8 cellular contexts compared by ENCODE assay signal in genomic region chr10:63133056-63133786, GRCh38. TPM values are rescaled to one million over a fixed set of nuclear protein-coding genes. Genes with fewer than 3 reads are reported as not detected.
DNase-seq lines count a peak whose midpoint lies in the region; ATAC-seq and TF ChIP-seq lines count a peak whose summit lies in the region.

Gene NRBF2 (plus strand): TSS chr10:63133328. CDS start chr10:63133471, 143 bp downstream.

- TF ChIP-seq CTCF in Calu3 (IDR thresholded peaks at IDR 0.05; ENCODE audit: unreplicated experiment) (no peak), endodermal cell (conservative IDR thresholded peaks at IDR 0.05) (peak; percentile 49)

- CTCF ChIA-PET in Calu3 (lab: Charles Lee) = interaction anchor here (0.6 to 1.4 kb wide), 5 partner anchors 13 to 498 kb away, joined by 3 to 4 read pairs (median 4); no protein-coding TSS in a partner anchor
- CTCF ChIA-PET in activated CD8-positive, alpha-beta memory T cell treated with anti-CD3 and anti-CD28 coated beads, Interleukin-2, amount 10 ng/mL, durations not matched to agents 7 days and 5 days (lab: Charles Lee) = interaction anchor here (0.7 to 4.1 kb wide), 10 partner anchors 13 to 587 kb away, joined by 3 to 31 read pairs (median 3); no protein-coding TSS in a partner anchor

- peak within 1 kb of the TSS; percentile 83 for H3K27ac ChIP-seq in endodermal cell (ENCODE audit: low read depth, low read length)

- 1 to 3% methylated on average over 8 to 53 of the region's 53 CpGs for WGBS in endodermal cell (ENCODE audit: insufficient coverage in 1 of 2, insufficient read length in 1 of 2), 2 experiments

- H3K36me3 Mint-ChIP-seq in Calu3 (ENCODE audit: insufficient read depth, unreplicated experiment) (peaks cover 25% of the 10 kb centered on the region), endodermal cell (ENCODE audit: low read depth) (peaks cover 10% of the 10 kb centered on the region)
- H3K36me3 Mint-ChIP-seq in activated CD8-positive, alpha-beta memory T cell treated with anti-CD3 and anti-CD28 coated beads, Interleukin-2, amount 10 ng/mL, durations not matched to agents 7 days and 5 days = peaks cover 17% of the 10 kb centered on the region

- H3K9me3 Mint-ChIP-seq in Calu3 (ENCODE audit: low read depth, unreplicated experiment) (peaks cover 8% of the 10 kb centered on the region), endodermal cell (peaks cover 12% of the 10 kb centered on the region)
- no peaks in the 10 kb centered on the region for H3K9me3 Mint-ChIP-seq in activated CD8-positive, alpha-beta memory T cell treated with anti-CD3 and anti-CD28 coated beads, Interleukin-2, amount 10 ng/mL, durations not matched to agents 7 days and 5 days (ENCODE audit: low read depth)

- H3K4me1 Mint-ChIP-seq in Calu3 (ENCODE audit: low read depth, unreplicated experiment) = no peaks in the 10 kb centered on the region
- peaks cover 39% of the 10 kb centered on the region for H3K4me1 Mint-ChIP-seq in activated CD8-positive, alpha-beta memory T cell treated with anti-CD3 and anti-CD28 coated beads, Interleukin-2, amount 10 ng/mL, durations not matched to agents 7 days and 5 days
- peaks cover 10% of the 10 kb centered on the region for H3K4me1 Mint-ChIP-seq in endodermal cell

- H3K36me3 ChIP-seq in endodermal cell (ENCODE audit: control insufficient read depth, insufficient read depth, low read length) = peaks cover 4% of the 10 kb centered on the region

- ATAC-seq in GM21381 (IDR thresholded peaks at IDR 0.05; ENCODE audit: unreplicated experiment) = peak; percentile 97
- peak; percentile 93 for ATAC-seq in activated CD8-positive, alpha-beta memory T cell treated with anti-CD3 and anti-CD28 coated beads, Interleukin-2, amount 10 ng/mL, durations not matched to agents 7 days and 5 days

- peak within 1 kb of the TSS; percentile 84 for H3K4me3 Mint-ChIP-seq in Calu3 (ENCODE audit: low read depth, unreplicated experiment)
- peak within 1 kb of the TSS; percentile 86 for H3K4me3 Mint-ChIP-seq in activated CD8-positive, alpha-beta memory T cell treated with anti-CD3 and anti-CD28 coated beads, Interleukin-2, amount 10 ng/mL, durations not matched to agents 7 days and 5 days
- peak within 1 kb of the TSS; percentile 84 for H3K4me3 Mint-ChIP-seq in endodermal cell

- intact Hi-C loops in Calu3 (cut with micrococcal nuclease; ENCODE audit: unreplicated experiment) = no loop called here

- peak; percentile 99 for DNase-seq in Calu3
- peak; percentile 36 to 97 (median 92) for DNase-seq in HUDEP-2 (lab: John Stamatoyannopoulos, UW; ENCODE audit: unreplicated experiment in 76 of 76)
- peak; percentile 97 for DNase-seq in NOMO-1 treated with dmso at 0.1 percent for 144 hours (lab: John Stamatoyannopoulos, UW; ENCODE audit: unreplicated experiment)
- peak; percentile 98 for DNase-seq in activated CD8-positive, alpha-beta memory T cell treated with anti-CD3 and anti-CD28 coated beads, Interleukin-2, amount 10 ng/mL, durations not matched to agents 7 days and 5 days
- DNase-seq in endodermal cell = peak; percentile 99
- peak; percentile 99 for DNase-seq in mesenteric fat pad (ENCODE audit: low spot score)
- peak; percentile 95 for DNase-seq in stimulated activated CD8-positive, alpha-beta memory T cell treated with anti-CD3 and anti-CD28 coated beads, Interleukin-15, amount 100 ng/mL, for 24 hours (ENCODE audit: low read depth)

- H3K4me3 ChIP-seq in endodermal cell (ENCODE audit: low read length) = peak within 1 kb of the TSS; percentile 98

- peaks cover 9% of the 10 kb centered on the region for H3K9me3 ChIP-seq in endodermal cell (ENCODE audit: control insufficient read depth, low read length)

- no peaks in the 10 kb centered on the region for H3K27me3 Mint-ChIP-seq in Calu3 (ENCODE audit: unreplicated experiment)
- peaks cover 6% of the 10 kb centered on the region for H3K27me3 Mint-ChIP-seq in activated CD8-positive, alpha-beta memory T cell treated with anti-CD3 and anti-CD28 coated beads, Interleukin-2, amount 10 ng/mL, durations not matched to agents 7 days and 5 days
- H3K27me3 Mint-ChIP-seq in endodermal cell (ENCODE audit: insufficient read depth) = peaks cover 5% of the 10 kb centered on the region

- peak within 1 kb of the TSS; percentile 96 for H3K27ac Mint-ChIP-seq in Calu3 (ENCODE audit: unreplicated experiment)
- H3K27ac Mint-ChIP-seq in activated CD8-positive, alpha-beta memory T cell treated with anti-CD3 and anti-CD28 coated beads, Interleukin-2, amount 10 ng/mL, durations not matched to agents 7 days and 5 days = peak within 1 kb of the TSS; percentile 94
- H3K27ac Mint-ChIP-seq in endodermal cell = peak within 1 kb of the TSS; percentile 95

- H3K4me1 ChIP-seq in endodermal cell (ENCODE audit: control insufficient read depth, insufficient read depth, low read length) = no peaks in the 10 kb centered on the region

- H3K27me3 ChIP-seq in endodermal cell (ENCODE audit: control insufficient read depth, insufficient read depth, low read length, poor library complexity, severe bottlenecking) = no peaks in the 10 kb centered on the region

- BruUV-seq in Calu3 (replicated peaks; lab: Mats Ljungman, UMichigan) = no TSS peak

- H3K9ac ChIP-seq in endodermal cell (ENCODE audit: extremely low read depth, low read length, poor library complexity, severe bottlenecking) = peak within 1 kb of the TSS; percentile 91

RNA-seq across cellular contexts. Expression of gene NRBF2, which starts in this region (rescaled TPM):
- total RNA-seq in Calu3 (2022) = 24.9 and 29.4 TPM in 2 replicates
- total RNA-seq in activated CD8-positive, alpha-beta memory T cell treated with anti-CD3 and anti-CD28 coated beads, Interleukin-2, amount 10 ng/mL, durations not matched to agents 7 days and 5 days = 10 to 100 TPM; 20.3 to 25.2 TPM
- 10 to 100 TPM; 27.5 to 28.9 TPM for total RNA-seq in endodermal cell
- polyA plus RNA-seq in endodermal cell (2013, experiment 1 of 2) = 22.9 TPM
- polyA plus RNA-seq in endodermal cell (2013, experiment 2 of 2) = 25.0 TPM
- total RNA-seq in mesenteric fat pad = 25.0 TPM

Comparison
In these comparisons a context has a peak if more than half of its experiments do, and no peak if none do; other contexts are left out.
1. Peak in every context shown above with its lines: DNase-seq, ATAC-seq, H3K4me3 ChIP-seq and H3K27ac ChIP-seq.